Comparison of ENCODE assay signal across 8 cellular contexts in the genomic region with DNA sequence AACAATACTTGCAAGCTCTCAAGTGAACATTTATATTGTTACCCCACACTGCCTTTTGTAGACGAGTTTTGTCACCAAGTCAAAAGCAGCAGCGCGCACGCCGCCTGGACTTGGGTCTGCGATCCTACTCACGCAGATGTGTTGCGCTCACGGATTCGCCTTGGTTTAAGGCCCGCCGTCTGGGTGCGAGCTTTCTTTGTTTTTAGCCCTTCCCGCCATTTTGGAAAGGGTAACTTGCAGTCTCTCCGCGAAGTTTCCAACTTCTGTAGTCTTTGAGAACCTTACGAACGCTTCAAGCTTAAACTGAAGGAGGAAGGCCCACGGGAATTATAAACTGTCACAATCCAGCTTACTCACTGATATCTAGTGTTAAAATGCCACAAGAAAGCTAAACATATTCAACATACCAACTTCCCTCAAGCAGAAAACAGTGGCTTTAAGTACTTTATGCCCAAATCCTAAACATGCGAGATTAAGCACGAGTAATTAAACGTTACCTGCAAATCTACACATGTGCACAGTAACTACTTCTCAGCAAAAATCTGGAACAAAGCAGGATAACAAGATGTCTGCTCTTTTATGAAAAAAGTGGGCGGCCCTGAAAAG.
DNase-seq lines count a peak whose midpoint lies in the region; ATAC-seq and TF ChIP-seq lines count a peak whose summit lies in the region.

No MANE protein-coding gene starts in this region.

- no peaks in the 10 kb centered on the region for H3K27me3 ChIP-seq in esophagus muscularis mucosa

- in situ Hi-C loops in GM13976 (cut with MboI; ENCODE audit: low sequenced_read_pairs, unreplicated experiment): no loop called here

- peaks cover 34% of the 10 kb centered on the region for H3K4me1 Mint-ChIP-seq in activated T-cell treated with anti-CD3 and anti-CD28 coated beads, Interleukin-2, amount 50 U/mL, for 24 hours (ENCODE audit: low read depth)
- peaks cover 19 to 36% (median 29%) of the 10 kb centered on the region in 4 donors for H3K4me1 Mint-ChIP-seq in naive thymus-derived CD8-positive, alpha-beta T cell

- peaks cover 7 to 27% (median 21%) of the 10 kb centered on the region in 4 donors for H3K4me1 ChIP-seq in esophagus muscularis mucosa

- H3K4me3 ChIP-seq in esophagus muscularis mucosa: peak overlapping the region; percentile 62 to 80 (median 68)

- no peak for TF ChIP-seq CTCF in GM13976 (IDR thresholded peaks at IDR 0.05; ENCODE audit: borderline replicate concordance, control extremely low read depth, extremely low read depth, insufficient read depth, missing control alignments)
- no peak for TF ChIP-seq CTCF in esophagus muscularis mucosa (IDR thresholded peaks at IDR 0.05)

- peaks cover 3% of the 10 kb centered on the region for H3K27me3 Mint-ChIP-seq in activated T-cell treated with anti-CD3 and anti-CD28 coated beads, Interleukin-2, amount 50 U/mL, for 24 hours
- peaks cover 0 to 7% (median 0%) of the 10 kb centered on the region in 5 donors for H3K27me3 Mint-ChIP-seq in naive thymus-derived CD8-positive, alpha-beta T cell

- H3K36me3 Mint-ChIP-seq in activated T-cell treated with anti-CD3 and anti-CD28 coated beads, Interleukin-2, amount 50 U/mL, for 24 hours (ENCODE audit: low read depth): peaks cover 23% of the 10 kb centered on the region
- H3K36me3 Mint-ChIP-seq in naive thymus-derived CD8-positive, alpha-beta T cell: peaks cover 0 to 18% (median 13%) of the 10 kb centered on the region in 3 donors

- intact Hi-C loops in esophagus muscularis mucosa (cut with DNase I): loop anchor here (10.0 kb wide), 1 partner anchor 840 kb away; no protein-coding TSS in a partner anchor

- peak; percentile 22 to 29 for ATAC-seq in naive thymus-derived CD8-positive, alpha-beta T cell
- no peak for ATAC-seq in GM18511 (IDR thresholded peaks at IDR 0.05; ENCODE audit: unreplicated experiment)

- H3K4me3 Mint-ChIP-seq in activated T-cell treated with anti-CD3 and anti-CD28 coated beads, Interleukin-2, amount 50 U/mL, for 24 hours: peak overlapping the region; percentile 84
- H3K4me3 Mint-ChIP-seq in naive thymus-derived CD8-positive, alpha-beta T cell: peak overlapping the region; percentile 84 to 96 (median 91)

- WGBS in esophagus muscularis mucosa: under 1% methylated on average over 23 of the region's 23 CpGs

- peaks cover 0 to 5% (median 0%) of the 10 kb centered on the region in 4 donors for H3K9me3 ChIP-seq in esophagus muscularis mucosa

- peaks cover 0 to 12% (median 6%) of the 10 kb centered on the region in 4 donors for H3K36me3 ChIP-seq in esophagus muscularis mucosa

- no peak for TF ChIP-seq EP300 in esophagus muscularis mucosa (IDR thresholded peaks at IDR 0.05)

- POLR2A ChIA-PET in naive thymus-derived CD8-positive, alpha-beta T cell (lab: Charles Lee): interaction anchor here (0.8 to 4.8 kb wide), 49 partner anchors 11 to 1582 kb away, joined by 3 to 271 read pairs (median 7); a partner anchor contains a TSS

- DNase-seq in GM13976 (ENCODE audit: low spot score) (peak; percentile 33), NCI-H510A (lab: John Stamatoyannopoulos, UW) (peak; percentile 49), esophagus muscularis mucosa (ENCODE audit: extremely low spot score) (no peak), ureter (ENCODE audit: low spot score) (peak; percentile 63), T-helper 9 cell (no peak)
- peak; percentile 70 for DNase-seq in activated T-cell treated with anti-CD3 and anti-CD28 coated beads, Interleukin-2, amount 50 U/mL, for 24 hours
- DNase-seq in naive thymus-derived CD8-positive, alpha-beta T cell: peak in 9 of 10 donors; percentile 33 to 79 (median 67)

- H3K9me3 Mint-ChIP-seq in activated T-cell treated with anti-CD3 and anti-CD28 coated beads, Interleukin-2, amount 50 U/mL, for 24 hours: no peaks in the 10 kb centered on the region
- H3K9me3 Mint-ChIP-seq in naive thymus-derived CD8-positive, alpha-beta T cell: peaks cover 0 to 6% (median 3%) of the 10 kb centered on the region in 9 donors

- no peak for TF ChIP-seq POLR2A in esophagus muscularis mucosa (IDR thresholded peaks at IDR 0.05; ENCODE audit: low read depth)

- H3K27ac Mint-ChIP-seq in activated T-cell treated with anti-CD3 and anti-CD28 coated beads, Interleukin-2, amount 50 U/mL, for 24 hours: peak overlapping the region; percentile 99
- H3K27ac Mint-ChIP-seq in naive thymus-derived CD8-positive, alpha-beta T cell: peak overlapping the region; percentile 95 to 100 (median 98)

- peak overlapping the region; percentile 91 to 97 (median 94) for H3K27ac ChIP-seq in esophagus muscularis mucosa (replicated peaks in 1 of 4)

Comparison
In these comparisons a context has a peak if more than half of its experiments do, and no peak if none do; other contexts are left out.
1. DNase-seq: peak in GM13976 (single experiment), NCI-H510A (single experiment), activated T-cell treated with anti-CD3 and anti-CD28 coated beads, Interleukin-2, amount 50 U/mL, for 24 hours (single experiment), naive thymus-derived CD8-positive, alpha-beta T cell (9 of 10) and ureter (single experiment); none in esophagus muscularis mucosa (single experiment) and T-helper 9 cell (single experiment).